8 cellular contexts compared by ENCODE assay signal in genomic region chr9:16869961-16870605, GRCh38. TPM values are rescaled to one million over a fixed set of nuclear protein-coding genes. Genes with fewer than 3 reads are reported as not detected.
A peak's percentile ranks its signal among the peaks of the same experiment; 100 is the strongest.
DNase-seq lines count a peak whose midpoint lies in the region; ATAC-seq, FAIRE-seq and TF ChIP-seq lines count a peak whose summit lies in the region.

No MANE protein-coding gene starts in this region.

- peaks cover 19% of the 10 kb centered on the region for H3K27me3 ChIP-seq in HUES64 (ENCODE audit: insufficient read depth, low read length)

- TF ChIP-seq POLR2A in A549 (IDR thresholded peaks at IDR 0.05; ENCODE audit: low read length): no peak

- peak overlapping the region; percentile 89 for H3K4me2 ChIP-seq in A549

- peak; percentile 38 to 39 for DNase-seq in A549 (ENCODE audit: low read depth in 1 of 2, low spot score in 1 of 2)
- no peak for DNase-seq in endothelial cell (ENCODE audit: low spot score)
- peak in 2 of 3 donors; percentile 23 to 42 for DNase-seq in mucosa of descending colon
- DNase-seq in 8988T: no peak
- no peak for DNase-seq in NCI-H128 (lab: John Stamatoyannopoulos, UW; ENCODE audit: unreplicated experiment)
- DNase-seq in activated CD4-positive, alpha-beta T cell treated with anti-CD3 and anti-CD28 coated beads for 36 hours: no peak

- no peak for TF ChIP-seq EP300 in A549 (IDR thresholded peaks at IDR 0.05)

- H3K36me3 ChIP-seq in HUES64 (ENCODE audit: insufficient read depth, low read length) (no peaks in the 10 kb centered on the region), mucosa of descending colon (ENCODE audit: low read depth) (no peaks in the 10 kb centered on the region)

- H3K36me3 Mint-ChIP-seq in endothelial cell (ENCODE audit: low read depth, unreplicated experiment): no peaks in the 10 kb centered on the region
- no peaks in the 10 kb centered on the region for H3K36me3 Mint-ChIP-seq in activated CD4-positive, alpha-beta T cell treated with anti-CD3 and anti-CD28 coated beads for 36 hours (ENCODE audit: low read depth)

- H3K4me1 ChIP-seq in A549 (peaks cover 33% of the 10 kb centered on the region), HUES64 (ENCODE audit: insufficient read depth, low read length) (peaks cover 50% of the 10 kb centered on the region), mucosa of descending colon (ENCODE audit: low read depth) (peaks cover 10% of the 10 kb centered on the region)

- TF ChIP-seq CTCF in A549 (IDR thresholded peaks at IDR 0.05) (0 out of 3 replicates have a peak, but pooled peaks have one; percentile 4), endothelial cell (IDR thresholded peaks at IDR 0.05; ENCODE audit: unreplicated experiment) (no peak), mucosa of descending colon (IDR thresholded peaks at IDR 0.05) (no peak)

- no peak overlapping the region for H3K27ac Mint-ChIP-seq in endothelial cell (ENCODE audit: unreplicated experiment)
- H3K27ac Mint-ChIP-seq in activated CD4-positive, alpha-beta T cell treated with anti-CD3 and anti-CD28 coated beads for 36 hours: no peak overlapping the region

- CTCF ChIA-PET in A549 (lab: Yijun Ruan, JAX): no interaction called here
- CTCF ChIA-PET in activated CD4-positive, alpha-beta T cell treated with anti-CD3 and anti-CD28 coated beads for 36 hours (lab: Charles Lee): no interaction called here

- 4% methylated on average over 38 of the region's 57 CpGs for WGBS in A549 (ENCODE audit: missing lambda C conversion rate)
- under 1% methylated on average over 57 of the region's 57 CpGs for WGBS in HUES64

- H3K4me3 ChIP-seq in A549: peak overlapping the region; percentile 90
- H3K4me3 ChIP-seq in HUES64 (ENCODE audit: low read length): peak overlapping the region; percentile 71
- peak overlapping the region; percentile 3 for H3K4me3 ChIP-seq in mucosa of descending colon

- no peak for TF ChIP-seq RAD21 in A549 (conservative IDR thresholded peaks at IDR 0.05 in 1 of 2, IDR thresholded peaks at IDR 0.05 in 1 of 2)

- intact Hi-C loops in mucosa of descending colon (cut with DNase I, micrococcal nuclease): no loop called here
- intact Hi-C loops in activated CD4-positive, alpha-beta T cell treated with anti-CD3 and anti-CD28 coated beads for 36 hours (cut with DNase I, micrococcal nuclease): no loop called here

- peaks cover 15% of the 10 kb centered on the region for H3K4me1 Mint-ChIP-seq in endothelial cell (ENCODE audit: unreplicated experiment)
- peaks cover 8% of the 10 kb centered on the region for H3K4me1 Mint-ChIP-seq in activated CD4-positive, alpha-beta T cell treated with anti-CD3 and anti-CD28 coated beads for 36 hours

- H3K27ac ChIP-seq in A549 (peak overlapping the region; percentile 85 to 93), HUES64 (ENCODE audit: low read depth, low read length) (peak overlapping the region; percentile 82; the same call in 1 of the 2 replicates)

- no peak for FAIRE-seq in A549 (lab: Jason Lieb, UNC)

- H3K9me3 Mint-ChIP-seq in endothelial cell (ENCODE audit: unreplicated experiment): no peaks in the 10 kb centered on the region
- no peaks in the 10 kb centered on the region for H3K9me3 Mint-ChIP-seq in activated CD4-positive, alpha-beta T cell treated with anti-CD3 and anti-CD28 coated beads for 36 hours (ENCODE audit: low read depth)

- peak overlapping the region; percentile 99 for H3K4me3 Mint-ChIP-seq in endothelial cell (ENCODE audit: unreplicated experiment)
- no peak overlapping the region for H3K4me3 Mint-ChIP-seq in activated CD4-positive, alpha-beta T cell treated with anti-CD3 and anti-CD28 coated beads for 36 hours

- peak overlapping the region; percentile 66 for H3K9ac ChIP-seq in HUES64 (ENCODE audit: low read depth, low read length)

- ATAC-seq in A549 (peak; percentile 67), mucosa of descending colon (peak; percentile 49), GM19397 (IDR thresholded peaks at IDR 0.05; ENCODE audit: unreplicated experiment) (no peak)
- ATAC-seq in activated CD4-positive, alpha-beta T cell treated with anti-CD3 and anti-CD28 coated beads for 36 hours: no peak

- POLR2A ChIA-PET in A549 (lab: Yijun Ruan, JAX): no interaction called here
- POLR2A ChIA-PET in activated CD4-positive, alpha-beta T cell treated with anti-CD3 and anti-CD28 coated beads for 36 hours (lab: Charles Lee): no interaction called here

- peaks cover 5% of the 10 kb centered on the region for H3K27me3 Mint-ChIP-seq in endothelial cell (ENCODE audit: unreplicated experiment)
- H3K27me3 Mint-ChIP-seq in activated CD4-positive, alpha-beta T cell treated with anti-CD3 and anti-CD28 coated beads for 36 hours: peaks cover 40% of the 10 kb centered on the region

- H3K9me3 ChIP-seq in A549: no peaks in the 10 kb centered on the region
- no peaks in the 10 kb centered on the region for H3K9me3 ChIP-seq in HUES64 (ENCODE audit: insufficient read depth, low read depth, low read length)
- no peaks in the 10 kb centered on the region for H3K9me3 ChIP-seq in mucosa of descending colon

TF ChIP-seq in A549, 52 proteins besides CTCF, POLR2A, EP300 and RAD21:
- TF ChIP-seq CBX8 (IDR thresholded peaks at IDR 0.05) (no peak), NR3C1 (IDR thresholded peaks at IDR 0.05) (no peak), RFX5 (IDR thresholded peaks at IDR 0.05) (no peak), FOSL2 (IDR thresholded peaks at IDR 0.05) (no peak), FOSL2 (CRISPR knock-in tag; IDR thresholded peaks at IDR 0.05) (no peak), EHMT2 (IDR thresholded peaks at IDR 0.05; ENCODE audit: low read depth) (no peak), MAX (IDR thresholded peaks at IDR 0.05) (no peak), RCOR1 (IDR thresholded peaks at IDR 0.05; ENCODE audit: low read depth, low read length) (no peak), FOSB (CRISPR knock-in tag; IDR thresholded peaks at IDR 0.05) (no peak)

RNA-seq across cellular contexts. Expression of gene BNC2, which starts 0.4 kb away (rescaled TPM):
- 7.5 and 7.9 TPM in 2 replicates for polyA plus RNA-seq in A549 (2011; rRNA removed)
- 4.3 and 4.4 TPM in 2 replicates for polyA plus RNA-seq in A549 (2012; cell fraction: cytosol; rRNA removed)
- polyA plus RNA-seq in A549 (2012; cell fraction: nucleus; rRNA removed): 5.4 and 5.7 TPM in 2 replicates
- 6.2 to 7.6 TPM (median 6.2 TPM) in 3 replicates for polyA plus RNA-seq in A549 (2017; fragmentation: RNase III; extraction: RNeasy Plus Mini Kit Qiagen cat#74134 plus additional on column Dnase treatment)
- 22.2 and 24.9 TPM in 2 replicates for polyA minus RNA-seq in A549 (2011; rRNA and poly(A)+ RNA removed)
- polyA plus RNA-seq in HUES64 (2013, experiment 1 of 2): 7.0 TPM
- 6.7 TPM for polyA plus RNA-seq in HUES64 (2013, experiment 2 of 2)
- 20.1 TPM for total RNA-seq in endothelial cell (ENCODE audit: unreplicated experiment)
- total RNA-seq in mucosa of descending colon: 100 to 1,000 TPM in 1 of 3 donors, 10 to 100 TPM in 1, 1 to 10 TPM in 1; 8.2 to 192 (median 12.0) TPM
- total RNA-seq in activated CD4-positive, alpha-beta T cell treated with anti-CD3 and anti-CD28 coated beads for 36 hours: not detected

Comparison
In these comparisons a context has a peak if more than half of its experiments do, and no peak if none do; other contexts are left out.
1. ATAC-seq: peak in A549 (2 of 2) and mucosa of descending colon (single experiment); none in GM19397 (single experiment) and activated CD4-positive, alpha-beta T cell treated with anti-CD3 and anti-CD28 coated beads for 36 hours (single experiment).
2. DNase-seq: peak in A549 (2 of 2) and mucosa of descending colon (2 of 3); none in endothelial cell (single experiment), 8988T (single experiment), NCI-H128 (single experiment) and activated CD4-positive, alpha-beta T cell treated with anti-CD3 and anti-CD28 coated beads for 36 hours (single experiment).
3. H3K4me3 ChIP-seq: peak in every context shown above with its lines; median percentile 90 in A549; 71 in HUES64; 3 in mucosa of descending colon.
4. RNA of gene BNC2, which starts 0.4 kb away (total RNA-seq): 20.1 TPM in endothelial cell (single experiment) and 8.2 to 192 TPM in mucosa of descending colon; not detected in activated CD4-positive, alpha-beta T cell treated with anti-CD3 and anti-CD28 coated beads for 36 hours; every median in the first group is over 4 times any median in the second.